Comparison of ENCODE assay signal across 8 cellular contexts in the genomic region with DNA sequence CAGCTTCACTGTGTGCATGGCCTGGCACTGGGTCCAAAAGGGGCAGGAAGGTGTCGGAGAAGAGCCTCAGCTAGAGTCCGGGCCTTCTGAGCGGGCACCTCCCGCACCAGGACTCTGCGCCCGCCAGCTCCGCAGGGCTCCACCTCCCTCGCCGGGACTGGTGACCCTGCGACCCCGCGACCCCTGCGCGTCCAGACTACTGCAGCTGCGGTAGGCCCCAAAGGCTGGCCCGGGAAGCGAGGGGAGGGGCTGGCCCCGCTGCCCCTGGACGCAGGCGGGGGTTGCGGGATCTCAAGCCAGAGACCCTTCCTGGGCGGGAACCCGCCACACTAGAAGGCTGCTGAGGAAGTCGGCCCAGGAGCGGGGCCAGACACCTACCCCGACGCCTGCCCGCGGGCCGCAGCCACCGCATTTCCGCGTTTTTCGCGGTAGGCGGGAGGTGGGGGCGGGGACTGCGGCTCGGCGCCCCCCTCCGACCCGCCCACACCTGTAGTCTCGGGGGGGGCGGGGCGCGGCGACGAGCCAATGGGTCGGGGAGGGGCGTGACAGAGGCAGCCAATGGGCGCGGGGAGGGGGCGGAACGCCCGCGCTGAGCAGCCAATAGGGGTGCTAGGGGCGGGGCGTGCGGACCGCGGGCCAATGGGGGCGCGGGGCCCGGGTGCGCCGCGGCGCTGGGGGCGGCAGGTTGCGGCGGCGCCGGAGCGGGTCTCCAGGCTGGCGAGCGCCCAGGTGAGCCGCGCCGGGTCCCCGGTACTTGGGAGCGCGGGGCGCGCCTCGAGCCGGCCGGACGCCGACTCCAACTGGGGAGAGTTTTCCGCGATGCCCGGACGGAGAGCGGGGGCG. TPM values are rescaled to one million over a fixed set of nuclear protein-coding genes. Genes with fewer than 3 reads are reported as not detected.
DNase-seq lines count a peak whose midpoint lies in the region; ATAC-seq and TF ChIP-seq lines count a peak whose summit lies in the region.

A gene with protein sequence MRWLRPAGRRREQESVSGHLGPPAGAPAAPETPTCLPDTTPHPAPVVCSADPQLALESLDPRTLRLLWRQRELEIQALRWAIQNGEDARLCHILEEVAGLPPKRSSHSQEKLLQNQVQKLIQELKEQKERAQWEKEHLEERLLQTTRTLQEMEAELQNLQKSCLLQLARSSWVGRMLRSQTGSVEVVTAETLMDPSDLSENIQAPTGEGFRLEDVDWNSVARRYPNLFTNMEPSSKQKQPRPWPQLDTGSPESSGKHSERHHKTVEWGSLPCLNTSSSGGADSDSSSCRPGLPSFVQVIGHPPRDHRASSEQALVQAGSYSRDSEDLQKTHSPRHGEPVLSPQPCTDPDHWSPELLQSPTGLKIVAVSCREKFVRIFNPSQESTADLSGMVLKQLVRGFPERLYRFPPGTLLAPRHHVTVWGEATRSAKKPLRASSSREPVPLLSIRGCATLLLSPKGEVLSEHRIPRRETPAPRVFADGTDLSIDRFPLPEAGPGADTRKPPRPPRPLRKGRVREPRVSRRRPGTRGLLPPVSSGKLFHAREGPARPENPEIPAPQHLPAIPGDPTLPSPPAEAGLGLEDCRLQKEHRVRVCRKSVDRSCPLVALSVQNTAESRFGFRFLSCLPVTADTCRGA (minus strand): TSS at position 434 of the 843 bp plus-strand sequence. CDS start 22 bp downstream, at position 412.
A gene with protein sequence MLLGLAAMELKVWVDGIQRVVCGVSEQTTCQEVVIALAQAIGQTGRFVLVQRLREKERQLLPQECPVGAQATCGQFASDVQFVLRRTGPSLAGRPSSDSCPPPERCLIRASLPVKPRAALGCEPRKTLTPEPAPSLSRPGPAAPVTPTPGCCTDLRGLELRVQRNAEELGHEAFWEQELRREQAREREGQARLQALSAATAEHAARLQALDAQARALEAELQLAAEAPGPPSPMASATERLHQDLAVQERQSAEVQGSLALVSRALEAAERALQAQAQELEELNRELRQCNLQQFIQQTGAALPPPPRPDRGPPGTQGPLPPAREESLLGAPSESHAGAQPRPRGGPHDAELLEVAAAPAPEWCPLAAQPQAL (plus strand): TSS at position 666 of the 843 bp plus-strand sequence. CDS start 799 bp downstream, outside the sequence.

- H3K9me3 ChIP-seq in adipocyte (ENCODE audit: control insufficient read depth, low read length): no peaks in the 10 kb centered on the region
- no peaks in the 10 kb centered on the region for H3K9me3 ChIP-seq in left ventricle myocardium inferior (replicated peaks)
- no peaks in the 10 kb centered on the region for H3K9me3 ChIP-seq in prostate gland

- H3K36me3 ChIP-seq in adipocyte (ENCODE audit: control insufficient read depth, insufficient read depth, low read length, severe bottlenecking) (no peaks in the 10 kb centered on the region), left ventricle myocardium inferior (no peaks in the 10 kb centered on the region), prostate gland (no peaks in the 10 kb centered on the region)

- peak within 1 kb of the TSS; percentile 64 for H3K27ac ChIP-seq in left ventricle myocardium inferior (replicated peaks)
- H3K27ac ChIP-seq in prostate gland: peak within 1 kb of the TSS; percentile 82 to 87

- peak within 1 kb of the TSS; percentile 51 for H3K9ac ChIP-seq in adipocyte (ENCODE audit: low read length)

- DNase-seq in GM10266 (ENCODE audit: extremely low spot score): peak; percentile 100
- DNase-seq in NCI-H1105 (lab: John Stamatoyannopoulos, UW): peak; percentile 93
- DNase-seq in SW480 (ENCODE audit: low spot score): peak; percentile 86
- peak; percentile 95 for DNase-seq in adipocyte (ENCODE audit: low read depth)
- peak; percentile 92 for DNase-seq in left ventricle myocardium inferior
- DNase-seq in prostate gland (ENCODE audit: low spot score): peak; percentile 95
- peak; percentile 95 for DNase-seq in ureter (ENCODE audit: low spot score)

- H3K4me3 ChIP-seq in adipocyte (ENCODE audit: low read length) (peak within 1 kb of the TSS; percentile 78), left ventricle myocardium inferior (peak within 1 kb of the TSS; percentile 91), prostate gland (peak within 1 kb of the TSS; percentile 85 to 95)

- intact Hi-C loops in left ventricle myocardium inferior (cut with micrococcal nuclease) (no loop called here), prostate gland (cut with DNase I) (no loop called here)

- no peak for TF ChIP-seq CTCF in GM10266 (IDR thresholded peaks at IDR 0.05; ENCODE audit: control insufficient read depth, insufficient read depth, low read depth, missing control alignments)
- TF ChIP-seq CTCF in left ventricle myocardium inferior (IDR thresholded peaks at IDR 0.05; ENCODE audit: borderline replicate concordance): no peak
- peak in 2 of 4 experiments; percentile 8 to 13 for TF ChIP-seq CTCF in prostate gland (IDR thresholded peaks at IDR 0.05)

- TF ChIP-seq POLR2A in prostate gland (IDR thresholded peaks at IDR 0.05): peak; percentile 64

- ATAC-seq in HG02588 (IDR thresholded peaks at IDR 0.05; ENCODE audit: unreplicated experiment): peak; percentile 76

- peaks cover 21% of the 10 kb centered on the region for H3K27me3 ChIP-seq in adipocyte (replicated peaks; ENCODE audit: control insufficient read depth, insufficient read depth, low read length)
- peaks cover 48% of the 10 kb centered on the region for H3K27me3 ChIP-seq in left ventricle myocardium inferior (ENCODE audit: low read depth)
- no peaks in the 10 kb centered on the region for H3K27me3 ChIP-seq in prostate gland (replicated peaks; ENCODE audit: insufficient read depth)

- 2% methylated on average over 51 of the region's 95 CpGs for WGBS in prostate gland

- no peaks in the 10 kb centered on the region for H3K4me1 ChIP-seq in adipocyte (ENCODE audit: control insufficient read depth, insufficient read depth, low read length)
- peaks cover 24% of the 10 kb centered on the region for H3K4me1 ChIP-seq in left ventricle myocardium inferior
- peaks cover 21% of the 10 kb centered on the region for H3K4me1 ChIP-seq in prostate gland (replicated peaks)

RNA-seq across cellular contexts. Expression of the first gene that starts in this region (rescaled TPM):
- total RNA-seq in left ventricle myocardium inferior (0.52 TPM), prostate gland (10 to 100 TPM in 1 of 2 donors, 1 to 10 TPM in 1; 8.7 to 19.2 TPM), ureter (8.8 TPM)

RNA-seq across cellular contexts. Expression of the second gene that starts in this region (rescaled TPM):
- total RNA-seq in left ventricle myocardium inferior (4.5 TPM), prostate gland (100 to 1,000 TPM in 1 of 2 donors, 10 to 100 TPM in 1; 49.4 to 107 TPM), ureter (54.9 TPM)

Comparison
In these comparisons a context has a peak if more than half of its experiments do, and no peak if none do; other contexts are left out.
1. Peak in every context shown above with its lines: DNase-seq, ATAC-seq, H3K4me3 ChIP-seq and H3K27ac ChIP-seq.